In the genomic region with DNA sequence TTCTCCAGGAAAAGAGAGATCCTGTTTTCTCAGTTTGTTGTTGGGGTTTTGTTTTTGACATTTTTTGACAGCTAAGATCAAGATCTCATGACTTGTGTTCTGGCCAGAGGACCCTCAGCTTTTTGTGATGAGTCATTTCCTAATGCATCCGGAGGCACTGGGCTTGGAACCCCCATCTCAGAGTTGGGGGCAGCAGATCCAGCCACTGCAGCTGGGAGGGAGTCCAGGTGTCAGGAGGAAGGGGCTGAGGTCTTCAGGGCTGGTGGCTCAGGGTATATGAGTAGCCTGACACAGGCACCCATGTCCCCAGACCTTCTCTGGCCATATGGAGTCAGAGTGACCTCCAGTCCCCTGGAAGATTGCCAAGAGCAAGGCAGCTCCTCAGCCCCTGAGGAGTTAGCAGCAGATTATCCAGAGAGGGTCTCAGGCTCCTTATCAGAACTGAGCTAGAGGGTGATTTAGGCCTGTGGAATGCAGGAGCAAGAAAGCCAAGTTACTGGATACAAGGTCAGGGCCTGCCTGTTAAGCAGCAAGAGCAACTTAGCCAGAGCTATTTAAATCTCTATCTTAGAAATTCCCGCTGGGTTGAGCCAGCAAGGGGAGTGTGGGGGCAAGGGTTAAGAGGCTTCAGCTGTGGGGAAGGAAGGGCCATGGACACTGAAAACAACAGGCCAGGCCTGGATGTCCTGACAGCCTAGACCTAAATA, we compare ENCODE assay signal across 10 cellular contexts.
A peak's percentile ranks its signal among the peaks of the same experiment; 100 is the strongest.
DNase-seq lines count a peak whose midpoint lies in the region; ATAC-seq and TF ChIP-seq lines count a peak whose summit lies in the region.
"Had no signal": no experiment of that assay in that cellular context is flagged by ENCODE, and none has a peak within 500 bp of the region (broad histone marks: within the 10 kb centered on the region; RNA-seq: fewer than 3 reads in every experiment).

No MANE protein-coding gene starts in this region.

- no peaks in the 10 kb centered on the region for H3K9me3 ChIP-seq in BE2C
- H3K9me3 ChIP-seq in RWPE2 (ENCODE audit: severe bottlenecking), result no peaks in the 10 kb centered on the region
- no peaks in the 10 kb centered on the region for H3K9me3 ChIP-seq in CD4-positive, alpha-beta memory T cell (ENCODE audit: control insufficient read depth in 1 of 2, low read length in 2 of 2)

- H3K27me3 ChIP-seq in BE2C (no peaks in the 10 kb centered on the region), RWPE2 (ENCODE audit: insufficient read depth, poor library complexity, severe bottlenecking) (no peaks in the 10 kb centered on the region)
- H3K27me3 ChIP-seq in CD4-positive, alpha-beta memory T cell (ENCODE audit: insufficient read depth, low read length), result no peaks in the 10 kb centered on the region

- TF ChIP-seq CTCF in BE2C (IDR thresholded peaks at IDR 0.05; ENCODE audit: low read depth, low read length) (no peak), RWPE2 (IDR thresholded peaks at IDR 0.05; ENCODE audit: poor library complexity, severe bottlenecking) (no peak), fibroblast of pulmonary artery (IDR thresholded peaks at IDR 0.05; ENCODE audit: low read length, missing control alignments) (no peak), omental fat pad (IDR thresholded peaks at IDR 0.05) (no peak), GM13977 (IDR thresholded peaks at IDR 0.05; ENCODE audit: extremely low read depth, insufficient read depth, missing control alignments) (no peak)

- H3K4me1 ChIP-seq in BE2C, result peaks cover 9% of the 10 kb centered on the region
- peaks cover 13% of the 10 kb centered on the region for H3K4me1 ChIP-seq in RWPE2 (ENCODE audit: insufficient read depth, poor library complexity, severe bottlenecking)
- no peaks in the 10 kb centered on the region for H3K4me1 ChIP-seq in CD4-positive, alpha-beta memory T cell (ENCODE audit: insufficient read depth, low read length)

- no peak overlapping the region for H3K27ac Mint-ChIP-seq in CD4-positive, alpha-beta memory T cell
- H3K27ac Mint-ChIP-seq: stimulated activated naive CD8-positive, alpha-beta T cell treated with anti-CD3 and anti-CD28 coated beads, Interleukin-15, Interleukin-2, amounts not matched to agents 100 ng/mL and 50 ng/mL, for 24 hours had no signal

- H3K36me3 ChIP-seq in BE2C, result no peaks in the 10 kb centered on the region
- no peaks in the 10 kb centered on the region for H3K36me3 ChIP-seq in RWPE2 (ENCODE audit: low read depth)
- H3K36me3 ChIP-seq in CD4-positive, alpha-beta memory T cell (ENCODE audit: insufficient read depth, low read length), result no peaks in the 10 kb centered on the region

- POLR2A ChIA-PET in CD4-positive, alpha-beta memory T cell (lab: Charles Lee; ENCODE audit: partially characterized antibody), result no interaction called here

- in situ Hi-C loops in GM13977 (cut with MboI; ENCODE audit: low pct_unique_long_range_greater_than_20kb, low sequenced_read_pairs, unreplicated experiment), result no loop called here

- no peaks in the 10 kb centered on the region for H3K4me1 Mint-ChIP-seq in CD4-positive, alpha-beta memory T cell

- CTCF ChIA-PET in CD4-positive, alpha-beta memory T cell (lab: Charles Lee; ENCODE audit: partially characterized antibody), result interaction anchor here (1.4 kb wide), 1 partner anchor 88 kb away, joined by 5 read pairs; no protein-coding TSS in a partner anchor

- H3K4me3 Mint-ChIP-seq in CD4-positive, alpha-beta memory T cell, result no peak overlapping the region
- H3K4me3 Mint-ChIP-seq: stimulated activated naive CD8-positive, alpha-beta T cell treated with anti-CD3 and anti-CD28 coated beads, Interleukin-15, Interleukin-2, amounts not matched to agents 100 ng/mL and 50 ng/mL, for 24 hours had no signal

- peak; percentile 95 for ATAC-seq in RWPE2 (ENCODE audit: low read depth)
- ATAC-seq in omental fat pad (ENCODE audit: low FRiP score), result peak; percentile 90
- no peak for ATAC-seq in HG03354 (IDR thresholded peaks at IDR 0.05; ENCODE audit: poor library complexity, severe bottlenecking, unreplicated experiment)
- no peak for ATAC-seq in HG02973 (IDR thresholded peaks at IDR 0.05; ENCODE audit: unreplicated experiment)

- H3K9me3 Mint-ChIP-seq in CD4-positive, alpha-beta memory T cell, result no peaks in the 10 kb centered on the region
- H3K9me3 Mint-ChIP-seq: stimulated activated naive CD8-positive, alpha-beta T cell treated with anti-CD3 and anti-CD28 coated beads, Interleukin-15, Interleukin-2, amounts not matched to agents 100 ng/mL and 50 ng/mL, for 24 hours had no signal

- no peaks in the 10 kb centered on the region for H3K36me3 Mint-ChIP-seq in CD4-positive, alpha-beta memory T cell

- peaks cover 0 to 1% of the 10 kb centered on the region in 2 donors for H3K27me3 Mint-ChIP-seq in CD4-positive, alpha-beta memory T cell

- H3K27ac ChIP-seq in RWPE2 (ENCODE audit: poor library complexity, severe bottlenecking), result peak overlapping the region; percentile 63
- H3K27ac ChIP-seq in CD4-positive, alpha-beta memory T cell (ENCODE audit: low read depth, low read length), result no peak overlapping the region

- intact Hi-C loops in CD4-positive, alpha-beta memory T cell (cut with micrococcal nuclease), result no loop called here

- peak; percentile 33 for DNase-seq in BE2C
- no peak for DNase-seq in RWPE2 (ENCODE audit: low spot score)
- DNase-seq in fibroblast of pulmonary artery (ENCODE audit: low read depth), result peak; percentile 84
- no peak for DNase-seq in omental fat pad (ENCODE audit: low spot score)
- no peak for DNase-seq in CD4-positive, alpha-beta memory T cell
- DNase-seq in GM13977 (ENCODE audit: low spot score), result no peak
- DNase-seq: NCI-H2107 had no signal

- H3K4me3 ChIP-seq in BE2C (ENCODE audit: low read depth, low read length) (no peak overlapping the region), RWPE2 (ENCODE audit: severe bottlenecking) (no peak overlapping the region), fibroblast of pulmonary artery (replicated peaks; ENCODE audit: low read depth, low read length) (no peak overlapping the region)
- no peak overlapping the region for H3K4me3 ChIP-seq in CD4-positive, alpha-beta memory T cell (ENCODE audit: low read length in 2 of 2)

Comparison
In these comparisons a context has a peak if more than half of its experiments do, and no peak if none do; other contexts are left out.
1. DNase-seq: peak in BE2C (single experiment) and fibroblast of pulmonary artery (single experiment); none in RWPE2 (single experiment), omental fat pad (single experiment), CD4-positive, alpha-beta memory T cell (0 of 5) and GM13977 (single experiment).
2. ATAC-seq: peak in RWPE2 (single experiment) and omental fat pad (single experiment); none in HG03354 (single experiment) and HG02973 (single experiment).